In the genomic region with DNA sequence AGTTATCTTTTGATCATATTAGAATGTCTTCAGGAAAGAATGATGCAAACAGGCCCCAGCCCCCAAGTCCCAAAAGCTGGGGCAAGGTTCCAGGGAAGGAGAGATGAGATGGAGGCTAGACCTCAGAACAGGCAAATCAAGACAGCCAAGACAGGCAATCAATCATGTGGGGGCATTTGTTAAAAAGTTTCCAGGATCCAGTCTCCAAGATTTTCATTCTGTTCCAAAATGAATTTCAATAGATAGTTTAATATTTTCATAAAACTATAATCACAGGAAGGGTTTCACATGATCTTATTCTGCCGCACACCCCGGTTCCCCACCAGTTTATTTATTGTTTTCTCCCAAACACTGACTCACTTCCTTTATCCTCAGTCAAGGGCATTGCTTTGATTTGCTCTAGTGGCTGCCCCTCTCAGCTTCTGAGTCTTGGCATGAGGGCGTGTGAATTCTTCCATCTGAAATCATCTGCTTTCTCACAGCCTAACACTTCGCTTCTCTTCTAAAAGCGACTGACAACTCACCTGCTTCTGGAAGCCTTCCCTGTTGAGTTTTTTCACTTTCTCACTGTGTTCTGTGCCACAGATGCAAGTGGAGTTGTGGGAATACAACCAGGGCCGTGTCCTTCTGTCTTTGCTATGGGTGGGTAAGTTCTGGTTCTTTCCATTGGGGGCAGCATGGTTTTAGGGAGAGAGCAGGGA, we compare ENCODE assay signal across 1 cellular context.
A peak's percentile ranks its signal among the peaks of the same experiment; 100 is the strongest.
TF ChIP-seq lines count a peak whose summit lies in the region.

No MANE protein-coding gene starts in this region.

TF ChIP-seq in IMR-90, 13 proteins besides CTCF, POLR2A, EP300 and RAD21:
- TF ChIP-seq, protein P1, sequence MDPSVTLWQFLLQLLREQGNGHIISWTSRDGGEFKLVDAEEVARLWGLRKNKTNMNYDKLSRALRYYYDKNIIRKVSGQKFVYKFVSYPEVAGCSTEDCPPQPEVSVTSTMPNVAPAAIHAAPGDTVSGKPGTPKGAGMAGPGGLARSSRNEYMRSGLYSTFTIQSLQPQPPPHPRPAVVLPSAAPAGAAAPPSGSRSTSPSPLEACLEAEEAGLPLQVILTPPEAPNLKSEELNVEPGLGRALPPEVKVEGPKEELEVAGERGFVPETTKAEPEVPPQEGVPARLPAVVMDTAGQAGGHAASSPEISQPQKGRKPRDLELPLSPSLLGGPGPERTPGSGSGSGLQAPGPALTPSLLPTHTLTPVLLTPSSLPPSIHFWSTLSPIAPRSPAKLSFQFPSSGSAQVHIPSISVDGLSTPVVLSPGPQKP (IDR thresholded peaks at IDR 0.05; ENCODE audit: borderline replicate concordance, low read depth, low read length), result no peak
- TF ChIP-seq FOS (IDR thresholded peaks at IDR 0.05; ENCODE audit: low read depth, low read length), result 0 out of 2 replicates have a peak, but pooled peaks have one; percentile 18
- TF ChIP-seq CEBPB (IDR thresholded peaks at IDR 0.05; ENCODE audit: low read depth, low read length), result no peak
- 0 out of 2 replicates have a peak, but pooled peaks have one; percentile 48 for TF ChIP-seq MXI1 (IDR thresholded peaks at IDR 0.05; ENCODE audit: borderline replicate concordance, low read depth, low read length)
- no peak for TF ChIP-seq SMC3 (IDR thresholded peaks at IDR 0.05; ENCODE audit: low read depth, low read length)
- TF ChIP-seq, protein P2, sequence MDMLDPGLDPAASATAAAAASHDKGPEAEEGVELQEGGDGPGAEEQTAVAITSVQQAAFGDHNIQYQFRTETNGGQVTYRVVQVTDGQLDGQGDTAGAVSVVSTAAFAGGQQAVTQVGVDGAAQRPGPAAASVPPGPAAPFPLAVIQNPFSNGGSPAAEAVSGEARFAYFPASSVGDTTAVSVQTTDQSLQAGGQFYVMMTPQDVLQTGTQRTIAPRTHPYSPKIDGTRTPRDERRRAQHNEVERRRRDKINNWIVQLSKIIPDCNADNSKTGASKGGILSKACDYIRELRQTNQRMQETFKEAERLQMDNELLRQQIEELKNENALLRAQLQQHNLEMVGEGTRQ (IDR thresholded peaks at IDR 0.05; ENCODE audit: low read depth, low read length), result no peak
- no peak for TF ChIP-seq CHD1 (IDR thresholded peaks at IDR 0.05; ENCODE audit: low read depth, low read length)
- TF ChIP-seq BHLHE40 (IDR thresholded peaks at IDR 0.05; ENCODE audit: low read depth, low read length), result peak; percentile 60
